In genomic region chr13:36313047-36313969, GRCh38 we compare ENCODE assay signal across 21 cellular contexts. TPM values are rescaled to one million over a fixed set of nuclear protein-coding genes. Genes with fewer than 3 reads are reported as not detected.
DNase-seq lines count a peak whose midpoint lies in the region; ATAC-seq and TF ChIP-seq lines count a peak whose summit lies in the region.
"Had no signal": no experiment of that assay in that cellular context is flagged by ENCODE, and none has a peak within 500 bp of the region (broad histone marks: within the 10 kb centered on the region; RNA-seq: fewer than 3 reads in every experiment).

No MANE protein-coding gene starts in this region.

- no peaks in the 10 kb centered on the region for H3K9me2 ChIP-seq in GM23248 (ENCODE audit: insufficient read depth)

- peaks cover 24% of the 10 kb centered on the region for H3K36me3 ChIP-seq in ACC112 (ENCODE audit: insufficient read depth, low read length)
- peaks cover 29% of the 10 kb centered on the region for H3K36me3 ChIP-seq in GM23248 (ENCODE audit: low read depth)
- peaks cover 75% of the 10 kb centered on the region for H3K36me3 ChIP-seq in SJSA1
- no peaks in the 10 kb centered on the region for H3K36me3 ChIP-seq in testis (ENCODE audit: low read depth, missing control alignments)

- H3K9ac ChIP-seq in GM23248: no peak overlapping the region

- intact Hi-C loops in testis (cut with DNase I; ENCODE audit: low total_unique reads): no loop called here

- H2AFZ ChIP-seq in ACC112 (ENCODE audit: low read length, unreplicated experiment) (no peak overlapping the region), GM23248 (no peak overlapping the region)
- H2AFZ ChIP-seq: GM23338 had no signal

- H3K27me3 ChIP-seq in ACC112 (ENCODE audit: insufficient read depth, low read length) (no peaks in the 10 kb centered on the region), GM23248 (replicated peaks; ENCODE audit: insufficient read depth) (no peaks in the 10 kb centered on the region), SJSA1 (replicated peaks) (no peaks in the 10 kb centered on the region), testis (no peaks in the 10 kb centered on the region)
- H3K27me3 ChIP-seq: Peyer's patch had no signal

- H4K20me1 ChIP-seq in GM23248 (ENCODE audit: insufficient read depth): no peaks in the 10 kb centered on the region

- no peaks in the 10 kb centered on the region for H3K9me3 ChIP-seq in GM23248 (ENCODE audit: low read depth)
- H3K9me3 ChIP-seq in SJSA1 (replicated peaks): no peaks in the 10 kb centered on the region
- H3K9me3 ChIP-seq in testis: no peaks in the 10 kb centered on the region
- H3K9me3 ChIP-seq: Peyer's patch had no signal

- no peak for TF ChIP-seq POLR2A in testis (IDR thresholded peaks at IDR 0.05)

- peaks cover 31% of the 10 kb centered on the region for H3F3A ChIP-seq in GM23248 (ENCODE audit: insufficient read depth)

- in situ Hi-C loops in GM23248 (cut with MboI): no loop called here

- H3K4me3 ChIP-seq in ACC112 (ENCODE audit: low read depth, low read length) (no peak overlapping the region), GM23248 (no peak overlapping the region), SJSA1 (no peak overlapping the region), epithelial cell of esophagus (ENCODE audit: low read length) (no peak overlapping the region), testis (no peak overlapping the region)
- H3K4me3 ChIP-seq: GM23338, Peyer's patch had no signal

- H3K4me1 ChIP-seq in ACC112 (ENCODE audit: control insufficient read depth, insufficient read depth, low read length, unreplicated experiment) (peaks cover 5% of the 10 kb centered on the region), GM23248 (ENCODE audit: insufficient read depth) (peaks cover 11% of the 10 kb centered on the region), SJSA1 (replicated peaks) (peaks cover 19% of the 10 kb centered on the region), testis (no peaks in the 10 kb centered on the region)
- H3K4me1 ChIP-seq: Peyer's patch had no signal

- TF ChIP-seq CTCF in epithelial cell of esophagus (IDR thresholded peaks at IDR 0.05; ENCODE audit: insufficient read depth, low read depth, low read length, missing control alignments): no peak
- TF ChIP-seq CTCF in testis (IDR thresholded peaks at IDR 0.05): no peak

- ATAC-seq in HG02610 (IDR thresholded peaks at IDR 0.05; ENCODE audit: unreplicated experiment) (no peak), HG02642 (IDR thresholded peaks at IDR 0.05; ENCODE audit: poor library complexity, unreplicated experiment) (no peak), HG03565 (IDR thresholded peaks at IDR 0.05; ENCODE audit: unreplicated experiment) (no peak)
- ATAC-seq: GM23338 had no signal

- no peak overlapping the region for H3K4me2 ChIP-seq in GM23248 (ENCODE audit: unreplicated experiment)

- H3K79me2 ChIP-seq in ACC112 (ENCODE audit: control insufficient read depth, insufficient read depth, low read length, unreplicated experiment) (peaks cover 4% of the 10 kb centered on the region), GM23248 (ENCODE audit: insufficient read depth) (peaks cover 5% of the 10 kb centered on the region; the same call in 1 of the 2 replicates)

- peak; percentile 56 for DNase-seq in GM23248
- no peak for DNase-seq in SJSA1 (ENCODE audit: low read depth in 1 of 2, low spot score in 2 of 2)
- DNase-seq in epithelial cell of esophagus (ENCODE audit: low read depth): peak; percentile 63
- no peak for DNase-seq in testis
- DNase-seq: ACHN; CD4-positive, alpha-beta T cell; DND-41; KG1; MM.1S; NCI-H1105 treated with DMSO at 0.1 percent for 48 hours; NCI-H1930; NCI-H2171; NCI-H510A; Peyer's patch; SHP77 had no signal

- WGBS in GM23248 (ENCODE audit: low coverage in 1 of 2, low lambda C conversion rate in 2 of 2, missing lambda C conversion rate in 2 of 2), 2 experiments: 29 to 48% methylated on average over 3 of the region's 3 CpGs
- 78 to 80% methylated on average over 3 of the region's 3 CpGs for WGBS in testis, 2 donors

- H3K27ac ChIP-seq in ACC112 (ENCODE audit: low read depth, low read length) (0 out of 2 replicates have a peak overlapping the region, but pooled peaks have one; percentile 30), GM23248 (peak overlapping the region; percentile 53), SJSA1 (peak overlapping the region; percentile 31; the same call in 1 of the 2 replicates), testis (no peak overlapping the region)
- H3K27ac ChIP-seq: Peyer's patch had no signal

RNA-seq across cellular contexts. Expression of gene CCDC169, which starts 15.7 kb away (rescaled TPM):
- 0.22 and 0.25 TPM in 2 replicates for total RNA-seq in GM23248 (2014; rRNA removed; shearing (Covaris generic))
- polyA plus RNA-seq in GM23248 (2016; fragmentation: Nextera tagmentation; extraction: Ambion mirVana) (0.63 and 0.79 TPM in 2 replicates), testis (ENCODE audit: insufficient read depth, low read depth, low replicate concordance) (174 TPM)
- total RNA-seq in SJSA1 (2014; rRNA removed; shearing (Covaris generic)): 1.4 and 5.0 TPM in 2 replicates
- 10 to 100 TPM; 37.0 to 74.1 TPM for total RNA-seq in testis
- total RNA-seq: B cell; CD4-positive, alpha-beta T cell; Peyer's patch had no signal

RNA-seq across cellular contexts. Expression of gene SPART, which starts 32.9 kb away (rescaled TPM):
- total RNA-seq in GM23248 (2014; rRNA removed; shearing (Covaris generic)): 77.1 and 82.4 TPM in 2 replicates
- 66.3 and 72.8 TPM in 2 replicates for polyA plus RNA-seq in GM23248 (2016; fragmentation: Nextera tagmentation; extraction: Ambion mirVana)
- total RNA-seq in SJSA1 (2014; rRNA removed; shearing (Covaris generic)): 64.1 and 94.7 TPM in 2 replicates
- total RNA-seq in testis: 10 to 100 TPM; 43.3 to 48.9 TPM
- polyA plus RNA-seq in testis (ENCODE audit: insufficient read depth, low read depth, low replicate concordance): 66.2 TPM

Comparison
In these comparisons a context has a peak if more than half of its experiments do, and no peak if none do; other contexts are left out.
1. H3K27ac ChIP-seq: peak in ACC112 (single experiment), GM23248 (single experiment) and SJSA1 (single experiment); none in testis (0 of 2).
2. DNase-seq: peak in GM23248 (single experiment) and epithelial cell of esophagus (single experiment); none in SJSA1 (0 of 2) and testis (single experiment).